In the genomic region with DNA sequence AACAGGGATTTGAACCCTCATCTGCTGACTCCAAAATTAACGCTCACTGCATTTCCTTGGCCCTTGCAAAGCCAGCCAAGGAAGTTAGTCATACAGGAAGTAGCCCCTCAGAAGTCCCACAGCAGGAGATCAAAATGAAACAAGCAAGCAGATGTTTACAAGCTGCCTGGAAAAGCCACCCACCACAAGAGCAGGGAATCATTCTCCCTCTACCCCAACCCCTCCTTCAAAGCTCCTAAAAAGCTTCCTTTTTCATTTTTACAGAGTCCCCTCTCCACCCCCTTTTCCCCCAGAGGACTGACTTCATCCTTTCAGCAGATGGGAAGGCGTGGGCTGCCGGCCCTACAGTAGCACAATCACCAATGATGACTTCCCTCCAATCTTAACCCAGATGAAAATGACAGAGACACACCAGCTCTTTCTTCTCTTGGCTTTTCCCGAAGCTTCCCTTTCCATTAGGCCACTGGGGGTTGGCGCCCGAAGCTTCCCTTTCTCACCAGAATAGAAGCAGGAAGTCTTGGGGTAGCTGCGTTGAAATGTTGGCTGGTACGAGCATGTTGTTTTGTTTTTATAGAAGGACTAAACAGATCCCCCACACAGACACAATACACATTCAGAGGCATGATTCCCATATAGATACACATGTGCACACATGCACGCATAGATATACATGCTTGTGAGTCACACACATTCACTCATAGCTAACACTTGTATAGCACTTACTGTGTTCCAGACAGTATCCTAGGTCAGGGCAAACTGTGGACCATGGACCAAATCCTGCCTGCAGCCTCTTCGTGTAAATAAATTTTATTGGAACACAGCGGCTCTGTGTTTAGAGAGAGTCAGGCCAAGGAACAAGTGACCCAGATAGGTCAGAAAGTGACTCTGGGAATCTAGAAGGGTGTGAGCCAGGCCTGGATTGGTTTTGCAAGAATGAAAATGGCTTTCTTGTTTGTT, we compare ENCODE assay signal across 1 cellular context.
A peak's percentile ranks its signal among the peaks of the same experiment; 100 is the strongest.
TF ChIP-seq lines count a peak whose summit lies in the region.

No MANE protein-coding gene starts in this region.

TF ChIP-seq in HEK293, 187 proteins besides CTCF, POLR2A, EP300 and RAD21 (continued from another document):
- TF ChIP-seq ZNF416 (tag by site-specific recombination; IDR thresholded peaks at IDR 0.05) (no peak), ZNF658 (tag by site-specific recombination; IDR thresholded peaks at IDR 0.05) (no peak), ZNF280C (tag by site-specific recombination; IDR thresholded peaks at IDR 0.05) (no peak), PRDM4 (tag by site-specific recombination; IDR thresholded peaks at IDR 0.05) (0 out of 2 replicates have a peak, but pooled peaks have one; percentile 37), PATZ1 (tag by site-specific recombination; IDR thresholded peaks at IDR 0.05) (peak; percentile 91), ZNF354C (tag by site-specific recombination; IDR thresholded peaks at IDR 0.05; ENCODE audit: borderline replicate concordance, low read depth) (no peak), ZNF324 (tag by site-specific recombination; IDR thresholded peaks at IDR 0.05) (peak; percentile 42; the same call in 1 of the 2 replicates), ZBTB49 (tag by site-specific recombination; IDR thresholded peaks at IDR 0.05; ENCODE audit: low read depth) (no peak), SP2 (tag by site-specific recombination; IDR thresholded peaks at IDR 0.05) (peak; percentile 53), ZNF433 (tag by site-specific recombination; IDR thresholded peaks at IDR 0.05; ENCODE audit: low read depth) (no peak), ZBTB48 (tag by site-specific recombination; IDR thresholded peaks at IDR 0.05) (no peak), ZNF23 (tag by site-specific recombination; IDR thresholded peaks at IDR 0.05; ENCODE audit: borderline replicate concordance) (no peak)
